In genomic region chr18:11323359-11323819, GRCh38 we compare ENCODE assay signal across 13 cellular contexts.
DNase-seq lines count a peak whose midpoint lies in the region; ATAC-seq lines count a peak whose summit lies in the region.
"Had no signal": no experiment of that assay in that cellular context is flagged by ENCODE, and none has a peak within 500 bp of the region (broad histone marks: within the 10 kb centered on the region; RNA-seq: fewer than 3 reads in every experiment).

No MANE protein-coding gene starts in this region.

- no peaks in the 10 kb centered on the region for H3K27me3 ChIP-seq in GM23248 (replicated peaks; ENCODE audit: insufficient read depth)

- ATAC-seq in HG02884 (IDR thresholded peaks at IDR 0.05; ENCODE audit: unreplicated experiment), result no peak
- no peak for ATAC-seq in activated naive CD8-positive, alpha-beta T cell treated with anti-CD3 and anti-CD28 coated beads, Interleukin-2, amount 50 U/mL, for 24 hours
- no peak for ATAC-seq in stimulated activated naive CD8-positive, alpha-beta T cell treated with anti-CD3 and anti-CD28 coated beads, Interleukin-15, Interleukin-2, amounts not matched to agents 100 U/mL and 50 U/mL, for 24 hours
- ATAC-seq: stimulated activated effector memory CD8-positive, alpha-beta T cell treated with anti-CD3 and anti-CD28 coated beads, Interleukin-12 subunit alpha, Interleukin-12 subunit beta, amount 100 ng/mL, for 72 hours had no signal

- no peaks in the 10 kb centered on the region for H3K9me3 Mint-ChIP-seq in activated naive CD4-positive, alpha-beta T cell treated with anti-CD3 and anti-CD28 coated beads, Interleukin-2, amount 10 ng/mL, durations not matched to agents 7 days and 5 days
- no peaks in the 10 kb centered on the region for H3K9me3 Mint-ChIP-seq in activated naive CD8-positive, alpha-beta T cell treated with anti-CD3 and anti-CD28 coated beads, Interleukin-2, amount 50 U/mL, for 24 hours

- H3K4me1 ChIP-seq in GM23248 (ENCODE audit: insufficient read depth), result peaks cover 58% of the 10 kb centered on the region

- H3K27ac Mint-ChIP-seq in activated naive CD4-positive, alpha-beta T cell treated with anti-CD3 and anti-CD28 coated beads, Interleukin-2, amount 10 ng/mL, durations not matched to agents 7 days and 5 days, result no peak overlapping the region
- no peak overlapping the region for H3K27ac Mint-ChIP-seq in activated naive CD8-positive, alpha-beta T cell treated with anti-CD3 and anti-CD28 coated beads, Interleukin-2, amount 50 U/mL, for 24 hours
- H3K27ac Mint-ChIP-seq: stimulated activated effector memory CD8-positive, alpha-beta T cell treated with anti-CD3 and anti-CD28 coated beads, Interleukin-12 subunit alpha, Interleukin-12 subunit beta, amount 100 ng/mL, for 72 hours had no signal

- H3K4me2 ChIP-seq in GM23248 (ENCODE audit: unreplicated experiment), result peak overlapping the region; percentile 0

- CTCF ChIA-PET in activated naive CD4-positive, alpha-beta T cell treated with anti-CD3 and anti-CD28 coated beads, Interleukin-2, amount 10 ng/mL, durations not matched to agents 7 days and 5 days (lab: Charles Lee), result interaction anchor here (0.6 kb wide), 1 partner anchor 230 kb away, joined by 3 read pairs; no protein-coding TSS in a partner anchor

- in situ Hi-C loops in GM23248 (cut with MboI), result no loop called here

- no peak overlapping the region for H3K4me3 Mint-ChIP-seq in activated naive CD4-positive, alpha-beta T cell treated with anti-CD3 and anti-CD28 coated beads, Interleukin-2, amount 10 ng/mL, durations not matched to agents 7 days and 5 days
- H3K4me3 Mint-ChIP-seq in activated naive CD8-positive, alpha-beta T cell treated with anti-CD3 and anti-CD28 coated beads, Interleukin-2, amount 50 U/mL, for 24 hours, result no peak overlapping the region
- H3K4me3 Mint-ChIP-seq: stimulated activated effector memory CD8-positive, alpha-beta T cell treated with anti-CD3 and anti-CD28 coated beads, Interleukin-12 subunit alpha, Interleukin-12 subunit beta, amount 100 ng/mL, for 72 hours had no signal

- no peaks in the 10 kb centered on the region for H3K36me3 ChIP-seq in GM23248 (ENCODE audit: low read depth)

- no peaks in the 10 kb centered on the region for H4K20me1 ChIP-seq in GM23248 (ENCODE audit: insufficient read depth)

- peak overlapping the region; percentile 32; the same call in 1 of the 2 replicates for H2AFZ ChIP-seq in GM23248

- DNase-seq in GM23248 (peak; percentile 67), OCI-M1 (lab: John Stamatoyannopoulos, UW) (peak; percentile 33), fibroblast of gingiva (ENCODE audit: low read depth) (peak; percentile 49), posterior vena cava (ENCODE audit: low spot score) (peak; percentile 83)
- no peak for DNase-seq in activated naive CD4-positive, alpha-beta T cell treated with anti-CD3 and anti-CD28 coated beads, Interleukin-2, amount 10 ng/mL, durations not matched to agents 7 days and 5 days
- DNase-seq in activated naive CD8-positive, alpha-beta T cell treated with anti-CD3 and anti-CD28 coated beads, Interleukin-2, amount 50 U/mL, for 24 hours, result no peak
- DNase-seq in stimulated activated naive CD8-positive, alpha-beta T cell treated with anti-CD3 and anti-CD28 coated beads, Interleukin-15, Interleukin-2, amounts not matched to agents 100 U/mL and 50 U/mL, for 24 hours, result no peak
- DNase-seq: GDM1; head of caudate nucleus; NCI-H1417; stimulated activated CD4-positive, alpha-beta T cell treated with anti-CD3 and anti-CD28 coated beads, Interleukin-15, amount 100 ng/mL, for 24 hours had no signal

- H3K79me2 ChIP-seq in GM23248 (ENCODE audit: insufficient read depth), result no peaks in the 10 kb centered on the region

- H3K9me3 ChIP-seq in GM23248 (ENCODE audit: low read depth), result no peaks in the 10 kb centered on the region

- H3K36me3 Mint-ChIP-seq in activated naive CD4-positive, alpha-beta T cell treated with anti-CD3 and anti-CD28 coated beads, Interleukin-2, amount 10 ng/mL, durations not matched to agents 7 days and 5 days, result no peaks in the 10 kb centered on the region
- H3K36me3 Mint-ChIP-seq in activated naive CD8-positive, alpha-beta T cell treated with anti-CD3 and anti-CD28 coated beads, Interleukin-2, amount 50 U/mL, for 24 hours (ENCODE audit: low read depth), result no peaks in the 10 kb centered on the region
- H3K36me3 Mint-ChIP-seq: stimulated activated effector memory CD8-positive, alpha-beta T cell treated with anti-CD3 and anti-CD28 coated beads, Interleukin-12 subunit alpha, Interleukin-12 subunit beta, amount 100 ng/mL, for 72 hours had no signal

- 34 to 38% methylated on average over 11 of the region's 11 CpGs for WGBS in GM23248 (ENCODE audit: low coverage in 1 of 2, low lambda C conversion rate in 2 of 2, missing lambda C conversion rate in 2 of 2), 2 experiments

- no peaks in the 10 kb centered on the region for H3K9me2 ChIP-seq in GM23248 (ENCODE audit: insufficient read depth)

- no peak overlapping the region for H3K4me3 ChIP-seq in GM23248

- peaks cover 55% of the 10 kb centered on the region for H3F3A ChIP-seq in GM23248 (ENCODE audit: insufficient read depth)

- peaks cover 3% of the 10 kb centered on the region for H3K27me3 Mint-ChIP-seq in activated naive CD4-positive, alpha-beta T cell treated with anti-CD3 and anti-CD28 coated beads, Interleukin-2, amount 10 ng/mL, durations not matched to agents 7 days and 5 days
- peaks cover 2% of the 10 kb centered on the region for H3K27me3 Mint-ChIP-seq in activated naive CD8-positive, alpha-beta T cell treated with anti-CD3 and anti-CD28 coated beads, Interleukin-2, amount 50 U/mL, for 24 hours

- H3K4me1 Mint-ChIP-seq in activated naive CD4-positive, alpha-beta T cell treated with anti-CD3 and anti-CD28 coated beads, Interleukin-2, amount 10 ng/mL, durations not matched to agents 7 days and 5 days, result no peaks in the 10 kb centered on the region
- H3K4me1 Mint-ChIP-seq in activated naive CD8-positive, alpha-beta T cell treated with anti-CD3 and anti-CD28 coated beads, Interleukin-2, amount 50 U/mL, for 24 hours, result peaks cover 2% of the 10 kb centered on the region
- H3K4me1 Mint-ChIP-seq: stimulated activated effector memory CD8-positive, alpha-beta T cell treated with anti-CD3 and anti-CD28 coated beads, Interleukin-12 subunit alpha, Interleukin-12 subunit beta, amount 100 ng/mL, for 72 hours had no signal

- intact Hi-C loops in posterior vena cava (cut with DNase I), result no loop called here

- peak overlapping the region; percentile 96 for H3K27ac ChIP-seq in GM23248

- H3K9ac ChIP-seq in GM23248, result no peak overlapping the region

Comparison
In these comparisons a context has a peak if more than half of its experiments do, and no peak if none do; other contexts are left out.
1. DNase-seq: peak in GM23248 (single experiment), OCI-M1 (single experiment), fibroblast of gingiva (single experiment) and posterior vena cava (single experiment); none in activated naive CD4-positive, alpha-beta T cell treated with anti-CD3 and anti-CD28 coated beads, Interleukin-2, amount 10 ng/mL, durations not matched to agents 7 days and 5 days (single experiment), activated naive CD8-positive, alpha-beta T cell treated with anti-CD3 and anti-CD28 coated beads, Interleukin-2, amount 50 U/mL, for 24 hours (single experiment) and stimulated activated naive CD8-positive, alpha-beta T cell treated with anti-CD3 and anti-CD28 coated beads, Interleukin-15, Interleukin-2, amounts not matched to agents 100 U/mL and 50 U/mL, for 24 hours (single experiment).